ENCODE assay signal across 11 cellular contexts in the genomic region with DNA sequence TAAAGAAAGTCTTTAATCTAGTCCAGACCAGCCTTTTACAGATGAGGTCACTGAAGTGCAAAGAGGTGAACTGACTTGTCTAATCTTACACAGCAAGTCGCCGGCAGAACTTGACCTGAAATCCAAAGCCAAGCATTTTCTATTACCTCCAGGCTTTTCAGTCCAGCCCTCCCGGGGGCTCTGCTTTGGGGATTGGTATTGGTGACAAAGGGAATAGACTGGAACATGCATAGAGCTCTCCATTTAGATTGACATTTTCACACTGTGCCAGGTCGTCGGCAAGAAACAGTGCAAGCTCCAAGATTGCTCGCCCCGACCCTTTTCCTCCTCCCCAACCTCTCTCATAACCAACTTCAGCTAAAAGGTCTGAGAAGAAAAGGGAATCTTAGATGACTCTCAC.
"Had no signal": no experiment of that assay in that cellular context is flagged by ENCODE, and none has a peak within 500 bp of the region (broad histone marks: within the 10 kb centered on the region; RNA-seq: fewer than 3 reads in every experiment).

No MANE protein-coding gene starts in this region.

- H3K4me1 ChIP-seq: HAP-1 had no signal

- DNase-seq: GM23248, GOT3, H7, H9, HCEC 1CT, HFFc6 had no signal

- H3K4me2 ChIP-seq: GM23338 had no signal

- H2AFZ ChIP-seq: GM23248, GM23338 had no signal

- H3K9ac ChIP-seq: GM23248 had no signal

- H3K9me3 ChIP-seq: HAP-1 had no signal

- FAIRE-seq: H1, H54 had no signal

- H3K4me3 ChIP-seq: GM23248, GM23338, HAP-1 had no signal

- H3K27ac ChIP-seq: GM23248 had no signal

- H3K4me3 Mint-ChIP-seq: GM23338, H9, HFFc6 had no signal

- H3K36me3 ChIP-seq: HAP-1 had no signal

- H3K9me3 Mint-ChIP-seq: GM23338, H9, HFFc6 had no signal

- H3K27ac Mint-ChIP-seq: GM23338, H9, HFFc6 had no signal

- ATAC-seq: GM23338, HCT116 had no signal
